36 cellular contexts compared by ENCODE assay signal in genomic region chr19:3017923-3018322, GRCh38.
"Had no signal": no experiment of that assay in that cellular context is flagged by ENCODE, and none has a peak within 500 bp of the region (broad histone marks: within the 10 kb centered on the region; RNA-seq: fewer than 3 reads in every experiment).

No MANE protein-coding gene starts in this region.

- H3K4me3 Mint-ChIP-seq: activated CD4-positive, alpha-beta memory T cell treated with anti-CD3 and anti-CD28 coated beads, Interleukin-2, amount 10 ng/mL, durations not matched to agents 7 days and 5 days; activated CD4-positive, alpha-beta T cell treated with anti-CD3 and anti-CD28 coated beads for 36 hours; activated CD4-positive, alpha-beta T cell treated with anti-CD3 and anti-CD28 coated beads, Interleukin-2, amount 10 ng/mL, durations not matched to agents 7 days and 5 days; activated CD8-positive, alpha-beta memory T cell treated with anti-CD3 and anti-CD28 coated beads, Interleukin-2, amount 10 ng/mL, durations not matched to agents 7 days and 5 days; activated CD8-positive, alpha-beta T cell treated with anti-CD3 and anti-CD28 coated beads, Interleukin-2, amount 10 ng/mL, durations not matched to agents 7 days and 5 days; activated naive CD4-positive, alpha-beta T cell treated with anti-CD3 and anti-CD28 coated beads for 36 hours; activated naive CD8-positive, alpha-beta T cell treated with anti-CD3 and anti-CD28 coated beads for 36 hours; activated T-cell treated with anti-CD3 and anti-CD28 coated beads, Interleukin-2, amount 50 U/mL, for 24 hours; activated T-cell treated with anti-CD3 and anti-CD28 coated beads, Interleukin-2, amount 50 U/mL, for 72 hours; activated T-helper 1 cell treated with anti-CD3 and anti-CD28 coated beads, Interleukin-12 subunit alpha, Interleukin-12 subunit beta, Interleukin-2, Interleukin-4 antibody, amounts not matched to agents 30 ng/mL and 10 ng/mL and 1 ng/mL, durations not matched to agents 14 hours and 24 hours and 36 hours; activated T-helper 17 cell treated with anti-CD3 and anti-CD28 coated beads, Interleukin-2, amount 50 U/mL, for 72 hours; T-helper 1 cell treated with Interleukin-12 subunit alpha and Interleukin-12 subunit beta and Interleukin-4 antibody, amounts not matched to agents 30 μg/mL and 1 μg/mL, for 36 hours; T-helper 2 cell treated with Interferon-gamma antibody and Interleukin-4, amounts not matched to agents 5 μg/mL and 100 μg/mL, for 36 hours had no signal

- H3K27ac Mint-ChIP-seq: activated CD4-positive, alpha-beta memory T cell treated with anti-CD3 and anti-CD28 coated beads, Interleukin-2, amount 10 ng/mL, durations not matched to agents 7 days and 5 days; activated CD4-positive, alpha-beta T cell treated with anti-CD3 and anti-CD28 coated beads for 36 hours; activated CD4-positive, alpha-beta T cell treated with anti-CD3 and anti-CD28 coated beads, Interleukin-2, amount 10 ng/mL, durations not matched to agents 7 days and 5 days; activated CD8-positive, alpha-beta memory T cell treated with anti-CD3 and anti-CD28 coated beads, Interleukin-2, amount 10 ng/mL, durations not matched to agents 7 days and 5 days; activated CD8-positive, alpha-beta T cell treated with anti-CD3 and anti-CD28 coated beads, Interleukin-2, amount 10 ng/mL, durations not matched to agents 7 days and 5 days; activated naive CD4-positive, alpha-beta T cell treated with anti-CD3 and anti-CD28 coated beads for 36 hours; activated naive CD8-positive, alpha-beta T cell treated with anti-CD3 and anti-CD28 coated beads for 36 hours; activated T-cell treated with anti-CD3 and anti-CD28 coated beads, Interleukin-2, amount 50 U/mL, for 24 hours; activated T-cell treated with anti-CD3 and anti-CD28 coated beads, Interleukin-2, amount 50 U/mL, for 72 hours; activated T-helper 1 cell treated with anti-CD3 and anti-CD28 coated beads, Interleukin-12 subunit alpha, Interleukin-12 subunit beta, Interleukin-2, Interleukin-4 antibody, amounts not matched to agents 30 ng/mL and 10 ng/mL and 1 ng/mL, durations not matched to agents 14 hours and 24 hours and 36 hours; activated T-helper 17 cell treated with anti-CD3 and anti-CD28 coated beads, Interleukin-2, amount 50 U/mL, for 72 hours; T-helper 1 cell treated with Interleukin-12 subunit alpha and Interleukin-12 subunit beta and Interleukin-4 antibody, amounts not matched to agents 30 μg/mL and 1 μg/mL, for 36 hours; T-helper 2 cell treated with Interferon-gamma antibody and Interleukin-4, amounts not matched to agents 5 μg/mL and 100 μg/mL, for 36 hours had no signal

- H3K27ac ChIP-seq: adrenal gland, body of pancreas, brain microvascular endothelial cell, breast epithelium, VCaP had no signal

- H3K4me1 Mint-ChIP-seq: activated naive CD8-positive, alpha-beta T cell treated with anti-CD3 and anti-CD28 coated beads for 36 hours; activated T-helper 17 cell treated with anti-CD3 and anti-CD28 coated beads, Interleukin-2, amount 50 U/mL, for 72 hours had no signal

- H3K9me3 Mint-ChIP-seq: activated CD4-positive, alpha-beta memory T cell treated with anti-CD3 and anti-CD28 coated beads, Interleukin-2, amount 10 ng/mL, durations not matched to agents 7 days and 5 days; activated CD4-positive, alpha-beta T cell treated with anti-CD3 and anti-CD28 coated beads, Interleukin-2, amount 10 ng/mL, durations not matched to agents 7 days and 5 days; activated naive CD4-positive, alpha-beta T cell treated with anti-CD3 and anti-CD28 coated beads for 36 hours; activated naive CD4-positive, alpha-beta T cell treated with anti-CD3 and anti-CD28 coated beads, Interleukin-2, amount 50 U/mL, for 72 hours; activated naive CD8-positive, alpha-beta T cell treated with anti-CD3 and anti-CD28 coated beads for 36 hours; activated T-cell treated with anti-CD3 and anti-CD28 coated beads, Interleukin-2, amount 50 U/mL, for 24 hours; activated T-cell treated with anti-CD3 and anti-CD28 coated beads, Interleukin-2, amount 50 U/mL, for 72 hours; activated T-helper 1 cell treated with anti-CD3 and anti-CD28 coated beads, Interleukin-12 subunit alpha, Interleukin-12 subunit beta, Interleukin-2, Interleukin-4 antibody, amounts not matched to agents 30 ng/mL and 10 ng/mL and 1 ng/mL, durations not matched to agents 14 hours and 24 hours and 36 hours; activated T-helper 17 cell treated with anti-CD3 and anti-CD28 coated beads, Interleukin-2, amount 50 U/mL, for 72 hours; T-helper 1 cell treated with Interleukin-12 subunit alpha and Interleukin-12 subunit beta and Interleukin-4 antibody, amounts not matched to agents 30 μg/mL and 1 μg/mL, for 36 hours; T-helper 2 cell treated with Interferon-gamma antibody and Interleukin-4, amounts not matched to agents 5 μg/mL and 100 μg/mL, for 36 hours had no signal

- H3K4me1 ChIP-seq: adrenal gland, breast epithelium had no signal

- H3K27me3 Mint-ChIP-seq: activated CD4-positive, alpha-beta memory T cell treated with anti-CD3 and anti-CD28 coated beads, Interleukin-2, amount 10 ng/mL, durations not matched to agents 7 days and 5 days; activated CD4-positive, alpha-beta T cell treated with anti-CD3 and anti-CD28 coated beads for 36 hours; activated CD4-positive, alpha-beta T cell treated with anti-CD3 and anti-CD28 coated beads, Interleukin-2, amount 10 ng/mL, durations not matched to agents 7 days and 5 days; activated CD8-positive, alpha-beta memory T cell treated with anti-CD3 and anti-CD28 coated beads, Interleukin-2, amount 10 ng/mL, durations not matched to agents 7 days and 5 days; activated naive CD8-positive, alpha-beta T cell treated with anti-CD3 and anti-CD28 coated beads for 36 hours; activated T-cell treated with anti-CD3 and anti-CD28 coated beads, Interleukin-2, amount 50 U/mL, for 24 hours; activated T-helper 17 cell treated with anti-CD3 and anti-CD28 coated beads, Interleukin-2, amount 50 U/mL, for 72 hours had no signal

- DNase-seq: activated CD4-positive, alpha-beta memory T cell treated with anti-CD3 and anti-CD28 coated beads, Interleukin-2, amount 10 ng/mL, durations not matched to agents 7 days and 5 days; activated CD4-positive, alpha-beta T cell treated with anti-CD3 and anti-CD28 coated beads for 1 hour; activated CD4-positive, alpha-beta T cell treated with anti-CD3 and anti-CD28 coated beads for 36 hours; activated CD4-positive, alpha-beta T cell treated with anti-CD3 and anti-CD28 coated beads for 48 hours; activated CD4-positive, alpha-beta T cell treated with anti-CD3 and anti-CD28 coated beads, Interleukin-2, amount 10 ng/mL, durations not matched to agents 7 days and 5 days; activated CD4-positive, alpha-beta T cell treated with anti-CD3 and anti-CD28 coated beads, Interleukin-2, amount 50 U/mL, for 48 hours; activated CD4-positive, CD25-positive, alpha-beta regulatory T cell; activated CD8-positive, alpha-beta memory T cell treated with anti-CD3 and anti-CD28 coated beads for 24 hours; activated CD8-positive, alpha-beta memory T cell treated with anti-CD3 and anti-CD28 coated beads, Interleukin-2, amount 10 ng/mL, durations not matched to agents 7 days and 5 days; activated CD8-positive, alpha-beta memory T cell treated with anti-CD3 and anti-CD28 coated beads, Interleukin-2, amount 50 U/mL, for 48 hours; activated CD8-positive, alpha-beta T cell treated with anti-CD3 and anti-CD28 coated beads, Interleukin-2, amount 10 ng/mL, durations not matched to agents 7 days and 5 days; activated effector memory CD4-positive, alpha-beta T cell treated with anti-CD3 and anti-CD28 coated beads, Interleukin-2, amount 50 U/mL, for 16 hours; activated gamma-delta T cell treated with Interleukin-2 at 50 U/mL for 16 hours; activated naive CD4-positive, alpha-beta T cell; activated naive CD4-positive, alpha-beta T cell treated with anti-CD3 and anti-CD28 coated beads for 36 hours; activated naive CD4-positive, alpha-beta T cell treated with anti-CD3 and anti-CD28 coated beads, Interleukin-2, amount 50 U/mL, for 16 hours; activated naive CD8-positive, alpha-beta T cell treated with anti-CD3 and anti-CD28 coated beads for 36 hours; activated T-cell treated with anti-CD3 and anti-CD28 coated beads, Interleukin-2, amount 50 U/mL, for 24 hours; activated T-cell treated with anti-CD3 and anti-CD28 coated beads, Interleukin-2, amount 50 U/mL, for 72 hours; adrenal gland; amniotic stem cell; aorta; body of pancreas; brain microvascular endothelial cell; central memory CD4-positive, alpha-beta T cell; T-helper 1 cell; T-helper 2 cell; T-helper 9 cell had no signal

- H3K36me3 ChIP-seq: brain microvascular endothelial cell, breast epithelium had no signal

- H3K27me3 ChIP-seq: adrenal gland, body of pancreas, breast epithelium had no signal

- H3K36me3 Mint-ChIP-seq: activated CD8-positive, alpha-beta memory T cell treated with anti-CD3 and anti-CD28 coated beads, Interleukin-2, amount 10 ng/mL, durations not matched to agents 7 days and 5 days; activated naive CD4-positive, alpha-beta T cell treated with anti-CD3 and anti-CD28 coated beads, Interleukin-2, amount 50 U/mL, for 72 hours; activated naive CD8-positive, alpha-beta T cell treated with anti-CD3 and anti-CD28 coated beads for 36 hours had no signal

- H3K4me3 ChIP-seq: adrenal gland, body of pancreas, breast epithelium had no signal

- H3K9me3 ChIP-seq: adrenal gland, body of pancreas, breast epithelium had no signal

- ATAC-seq: activated CD4-positive, alpha-beta T cell treated with anti-CD3 and anti-CD28 coated beads for 36 hours; activated CD4-positive, CD25-positive, alpha-beta regulatory T cell treated with anti-CD3 and anti-CD28 coated beads, Interleukin-2, amount 50 U/mL, for 24 hours; activated CD8-positive, alpha-beta memory T cell treated with anti-CD3 and anti-CD28 coated beads, Interleukin-2, amount 10 ng/mL, durations not matched to agents 7 days and 5 days; activated CD8-positive, alpha-beta T cell treated with anti-CD3 and anti-CD28 coated beads, Interleukin-2, amount 10 ng/mL, durations not matched to agents 7 days and 5 days; activated naive CD4-positive, alpha-beta T cell treated with anti-CD3 and anti-CD28 coated beads, Interleukin-2, amount 50 U/mL, for 72 hours; activated T-cell treated with anti-CD3 and anti-CD28 coated beads, Interleukin-2, amount 50 U/mL, for 72 hours; activated T-helper 17 cell treated with anti-CD3 and anti-CD28 coated beads, Interleukin-2, amount 50 U/mL, for 72 hours; body of pancreas had no signal
